ENCODE assay signal across 15 cellular contexts in the genomic region with DNA sequence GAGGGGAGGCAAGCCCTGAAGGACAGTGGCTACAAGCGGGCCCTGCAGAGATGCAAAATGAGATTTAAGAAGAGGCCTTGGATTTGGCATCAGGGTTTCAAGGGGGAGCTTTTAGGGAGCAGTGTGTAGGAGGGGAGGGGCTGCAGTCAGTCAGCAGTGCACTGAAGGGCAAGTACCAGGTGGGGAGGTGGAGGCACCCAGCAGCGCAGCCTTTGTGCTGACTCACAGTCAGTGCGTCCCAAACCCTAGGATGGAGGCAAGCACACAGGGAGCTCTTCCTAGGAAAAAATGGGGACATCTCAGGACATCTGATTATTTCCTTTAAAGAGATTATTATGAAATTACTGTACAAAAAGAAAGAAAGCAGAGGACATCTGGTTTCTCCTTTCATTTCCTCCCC.
DNase-seq lines count a peak whose midpoint lies in the region; ATAC-seq and TF ChIP-seq lines count a peak whose summit lies in the region.
"Had no signal": no experiment of that assay in that cellular context is flagged by ENCODE, and none has a peak within 500 bp of the region (broad histone marks: within the 10 kb centered on the region; RNA-seq: fewer than 3 reads in every experiment).

No MANE protein-coding gene starts in this region.

- 96 to 97% methylated on average over 3 of the region's 3 CpGs for WGBS in thyroid gland, 2 donors

- intact Hi-C loops in activated CD4-positive, alpha-beta memory T cell treated with anti-CD3 and anti-CD28 coated beads for 36 hours (cut with micrococcal nuclease), result loop anchor here (2.0 kb wide), 1 partner anchor 106 kb away; no protein-coding TSS in a partner anchor
- intact Hi-C loops in thyroid gland (cut with DNase I), result no loop called here

- H3K36me3 ChIP-seq in thyroid gland, result peaks cover 5% of the 10 kb centered on the region in 2 donors

- POLR2A ChIA-PET in activated CD4-positive, alpha-beta memory T cell treated with anti-CD3 and anti-CD28 coated beads for 36 hours (lab: Charles Lee), result interaction anchor here (0.9 to 2.1 kb wide), 7 partner anchors 40 to 109 kb away, joined by 3 to 7 read pairs (median 4); a partner anchor contains a TSS

- peak overlapping the region; percentile 90 for H3K27ac ChIP-seq in foreskin keratinocyte
- H3K27ac ChIP-seq in thyroid gland, result peak overlapping the region in 2 of 3 donors; percentile 34 to 41
- H3K27ac ChIP-seq: neutrophil had no signal

- peaks cover 59% of the 10 kb centered on the region for H3K4me1 Mint-ChIP-seq in activated T-cell treated with anti-CD3 and anti-CD28 coated beads, Interleukin-2, amount 50 U/mL, for 4 hours (ENCODE audit: low read depth)
- peaks cover 75% of the 10 kb centered on the region for H3K4me1 Mint-ChIP-seq in activated CD4-positive, alpha-beta memory T cell treated with anti-CD3 and anti-CD28 coated beads for 36 hours (ENCODE audit: low read depth)

- peak overlapping the region; percentile 79 for H3K27ac Mint-ChIP-seq in activated CD4-positive, alpha-beta memory T cell treated with anti-CD3 and anti-CD28 coated beads for 36 hours

- no peak overlapping the region for H3K4me3 ChIP-seq in thyroid gland (replicated peaks in 1 of 3)
- H3K4me3 ChIP-seq: K562, skin epidermis had no signal

- no peaks in the 10 kb centered on the region for H3K9me3 Mint-ChIP-seq in activated T-cell treated with anti-CD3 and anti-CD28 coated beads, Interleukin-2, amount 50 U/mL, for 4 hours
- H3K9me3 Mint-ChIP-seq in activated CD4-positive, alpha-beta memory T cell treated with anti-CD3 and anti-CD28 coated beads for 36 hours, result no peaks in the 10 kb centered on the region

- H3K27me3 Mint-ChIP-seq in activated T-cell treated with anti-CD3 and anti-CD28 coated beads, Interleukin-2, amount 50 U/mL, for 4 hours (ENCODE audit: low read depth), result no peaks in the 10 kb centered on the region
- H3K27me3 Mint-ChIP-seq in activated CD4-positive, alpha-beta memory T cell treated with anti-CD3 and anti-CD28 coated beads for 36 hours, result no peaks in the 10 kb centered on the region

- DNase-seq in activated T-cell treated with anti-CD3 and anti-CD28 coated beads, Interleukin-2, amount 50 U/mL, for 4 hours, result no peak
- DNase-seq in activated T-cell treated with anti-CD3 and anti-CD28 coated beads, Interleukin-2, amount 50 U/mL, for 48 hours, result no peak
- no peak for DNase-seq in activated CD4-positive, alpha-beta memory T cell treated with anti-CD3 and anti-CD28 coated beads for 36 hours
- DNase-seq in foreskin keratinocyte, result no peak
- DNase-seq in thyroid gland, result no peak
- no peak for DNase-seq in superior temporal gyrus (ENCODE audit: extremely low spot score)
- no peak for DNase-seq in DMS 273 treated with DMSO at 0.1 percent for 48 hours (lab: John Stamatoyannopoulos, UW)
- DNase-seq: activated CD4-positive, CD25-positive, alpha-beta regulatory T cell treated with anti-CD3 and anti-CD28 coated beads, Interleukin-2, amount 50 U/mL, for 72 hours; left colon; NCI-H1694 treated with DMSO at 0.1 percent for 48 hours; NCI-H748 treated with DMSO at 0.1 percent for 48 hours had no signal

- no peaks in the 10 kb centered on the region for H3K27me3 ChIP-seq in foreskin keratinocyte
- no peaks in the 10 kb centered on the region for H3K27me3 ChIP-seq in thyroid gland
- H3K27me3 ChIP-seq: neutrophil had no signal

- peak overlapping the region; percentile 57 for H3K4me3 Mint-ChIP-seq in activated T-cell treated with anti-CD3 and anti-CD28 coated beads, Interleukin-2, amount 50 U/mL, for 4 hours
- no peak overlapping the region for H3K4me3 Mint-ChIP-seq in activated CD4-positive, alpha-beta memory T cell treated with anti-CD3 and anti-CD28 coated beads for 36 hours

- ATAC-seq in activated T-cell treated with anti-CD3 and anti-CD28 coated beads, Interleukin-2, amount 50 U/mL, for 4 hours, result no peak
- ATAC-seq in foreskin keratinocyte (no peak), GM18511 (IDR thresholded peaks at IDR 0.05; ENCODE audit: unreplicated experiment) (no peak)
- ATAC-seq: K562 had no signal

- CTCF ChIA-PET in activated CD4-positive, alpha-beta memory T cell treated with anti-CD3 and anti-CD28 coated beads for 36 hours (lab: Charles Lee), result interaction anchor here (1.1 kb wide), 1 partner anchor 68 kb away, joined by 3 read pairs; no protein-coding TSS in a partner anchor

- H3K4me1 ChIP-seq in foreskin keratinocyte (peaks cover 42% of the 10 kb centered on the region), thyroid gland (peaks cover 45 to 46% of the 10 kb centered on the region in 2 donors)

- no peak for TF ChIP-seq CTCF in foreskin keratinocyte (conservative IDR thresholded peaks at IDR 0.05)
- TF ChIP-seq CTCF in thyroid gland (IDR thresholded peaks at IDR 0.05), result no peak

- no peaks in the 10 kb centered on the region for H3K9me3 ChIP-seq in thyroid gland
- H3K9me3 ChIP-seq: neutrophil had no signal

- no peak for TF ChIP-seq POLR2A in thyroid gland (IDR thresholded peaks at IDR 0.05)

- peaks cover 44% of the 10 kb centered on the region for H3K36me3 Mint-ChIP-seq in activated T-cell treated with anti-CD3 and anti-CD28 coated beads, Interleukin-2, amount 50 U/mL, for 4 hours (ENCODE audit: insufficient read depth)
- peaks cover 41% of the 10 kb centered on the region for H3K36me3 Mint-ChIP-seq in activated CD4-positive, alpha-beta memory T cell treated with anti-CD3 and anti-CD28 coated beads for 36 hours
